ENCODE assay signal across 1 cellular context in the genomic region with DNA sequence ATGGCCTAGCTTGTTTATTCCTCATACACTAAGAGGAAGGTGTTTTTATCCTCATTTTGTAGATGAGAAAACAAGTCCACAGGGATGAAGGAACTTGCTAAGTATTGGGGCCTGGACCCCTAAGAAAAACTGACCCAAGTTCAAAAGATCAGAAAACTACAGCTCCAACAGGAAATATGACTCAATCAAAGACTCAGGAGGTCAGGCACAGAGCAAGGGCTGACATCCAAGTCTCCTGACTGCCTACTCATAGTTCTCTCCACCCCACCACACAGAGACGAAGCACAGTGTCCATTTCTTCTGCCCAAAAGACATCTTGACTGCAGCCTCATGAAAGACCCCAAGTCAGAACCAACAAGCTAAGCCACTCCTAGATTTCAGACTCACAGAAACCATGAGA.
TF ChIP-seq lines count a peak whose summit lies in the region.

No MANE protein-coding gene starts in this region.

TF ChIP-seq in SK-N-SH, 30 proteins besides CTCF, POLR2A, EP300 and RAD21 (continued from another document):
- TF ChIP-seq, protein P1, sequence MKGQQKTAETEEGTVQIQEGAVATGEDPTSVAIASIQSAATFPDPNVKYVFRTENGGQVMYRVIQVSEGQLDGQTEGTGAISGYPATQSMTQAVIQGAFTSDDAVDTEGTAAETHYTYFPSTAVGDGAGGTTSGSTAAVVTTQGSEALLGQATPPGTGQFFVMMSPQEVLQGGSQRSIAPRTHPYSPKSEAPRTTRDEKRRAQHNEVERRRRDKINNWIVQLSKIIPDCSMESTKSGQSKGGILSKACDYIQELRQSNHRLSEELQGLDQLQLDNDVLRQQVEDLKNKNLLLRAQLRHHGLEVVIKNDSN (IDR thresholded peaks at IDR 0.05; ENCODE audit: borderline replicate concordance, low read depth), result no peak
- TF ChIP-seq RXRA (IDR thresholded peaks at IDR 0.05; ENCODE audit: borderline replicate concordance, low read depth), result peak; percentile 94; the same call in 1 of the 2 replicates
- no peak for TF ChIP-seq RFX5 (IDR thresholded peaks at IDR 0.05; ENCODE audit: low read length)
- TF ChIP-seq FOXJ3 (CRISPR knock-in tag; IDR thresholded peaks at IDR 0.05), result no peak
- TF ChIP-seq, protein P2, sequence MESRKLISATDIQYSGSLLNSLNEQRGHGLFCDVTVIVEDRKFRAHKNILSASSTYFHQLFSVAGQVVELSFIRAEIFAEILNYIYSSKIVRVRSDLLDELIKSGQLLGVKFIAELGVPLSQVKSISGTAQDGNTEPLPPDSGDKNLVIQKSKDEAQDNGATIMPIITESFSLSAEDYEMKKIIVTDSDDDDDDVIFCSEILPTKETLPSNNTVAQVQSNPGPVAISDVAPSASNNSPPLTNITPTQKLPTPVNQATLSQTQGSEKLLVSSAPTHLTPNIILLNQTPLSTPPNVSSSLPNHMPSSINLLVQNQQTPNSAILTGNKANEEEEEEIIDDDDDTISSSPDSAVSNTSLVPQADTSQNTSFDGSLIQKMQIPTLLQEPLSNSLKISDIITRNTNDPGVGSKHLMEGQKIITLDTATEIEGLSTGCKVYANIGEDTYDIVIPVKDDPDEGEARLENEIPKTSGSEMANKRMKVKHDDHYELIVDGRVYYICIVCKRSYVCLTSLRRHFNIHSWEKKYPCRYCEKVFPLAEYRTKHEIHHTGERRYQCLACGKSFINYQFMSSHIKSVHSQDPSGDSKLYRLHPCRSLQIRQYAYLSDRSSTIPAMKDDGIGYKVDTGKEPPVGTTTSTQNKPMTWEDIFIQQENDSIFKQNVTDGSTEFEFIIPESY (IDR thresholded peaks at IDR 0.05; ENCODE audit: borderline replicate concordance, low read depth), result no peak
- TF ChIP-seq YY1 (IDR thresholded peaks at IDR 0.05; ENCODE audit: low read depth), result no peak
